19 cellular contexts compared by ENCODE assay signal in the genomic region with DNA sequence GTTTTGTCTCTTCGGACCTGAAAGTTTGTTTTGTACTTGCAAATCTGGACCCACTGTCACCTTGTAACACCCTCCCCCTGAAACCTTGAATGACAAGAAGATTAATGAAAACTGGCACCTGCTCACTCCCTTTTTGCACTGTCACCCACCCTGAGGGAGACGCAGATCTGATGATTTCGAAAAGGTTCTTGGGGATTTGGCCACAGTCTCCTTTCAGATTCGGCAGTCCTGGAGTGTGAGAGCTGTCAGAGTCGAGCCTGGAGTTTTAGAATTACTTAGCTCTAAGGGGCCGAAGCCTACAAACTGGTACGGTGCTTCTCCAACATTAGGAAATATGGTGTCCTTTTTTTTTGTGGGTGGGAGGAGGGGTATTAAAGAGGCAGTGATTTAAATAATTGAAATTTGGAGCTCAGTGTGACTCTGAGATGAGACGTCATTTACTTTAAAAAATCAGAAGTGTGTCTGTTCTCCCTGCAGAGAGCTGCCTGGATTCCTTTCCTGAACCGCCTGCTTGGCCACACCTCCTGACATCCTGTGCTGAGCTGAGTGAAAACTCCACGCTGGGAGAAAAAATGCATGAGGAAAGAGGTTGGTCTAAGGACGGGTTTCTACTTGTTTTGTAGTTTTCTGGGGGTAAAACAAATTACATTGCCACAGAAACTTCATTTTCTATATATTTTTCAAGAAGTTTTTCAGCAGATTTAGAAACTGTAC.
A peak's percentile ranks its signal among the peaks of the same experiment; 100 is the strongest.
DNase-seq lines count a peak whose midpoint lies in the region; ATAC-seq and TF ChIP-seq lines count a peak whose summit lies in the region.
"Had no signal": no experiment of that assay in that cellular context is flagged by ENCODE, and none has a peak within 500 bp of the region (broad histone marks: within the 10 kb centered on the region; RNA-seq: fewer than 3 reads in every experiment).

No MANE protein-coding gene starts in this region.

- H3K9me3 Mint-ChIP-seq in nephron = peaks cover 8% of the 10 kb centered on the region
- peaks cover 0 to 3% of the 10 kb centered on the region in 2 donors for H3K9me3 Mint-ChIP-seq in activated T-cell treated with anti-CD3 and anti-CD28 coated beads, Interleukin-2, amount 50 U/mL, for 72 hours

- H3K27ac Mint-ChIP-seq in nephron = peak overlapping the region in 1 of 3 experiments; percentile 57
- no peak overlapping the region for H3K27ac Mint-ChIP-seq in activated T-cell treated with anti-CD3 and anti-CD28 coated beads, Interleukin-2, amount 50 U/mL, for 72 hours
- H3K27ac Mint-ChIP-seq: activated naive CD4-positive, alpha-beta T cell treated with anti-CD3 and anti-CD28 coated beads for 36 hours had no signal

- H3K4me3 ChIP-seq in BLaER1 = no peak overlapping the region
- H3K4me3 ChIP-seq in HUES48 (ENCODE audit: low read depth, low read length) = no peak overlapping the region
- peak overlapping the region; percentile 5 to 30 (median 22) for H3K4me3 ChIP-seq in esophagus muscularis mucosa

- no peak overlapping the region for H3K27ac ChIP-seq in BLaER1
- H3K27ac ChIP-seq in HUES48 (ENCODE audit: low read depth, low read length) = peak overlapping the region; percentile 14
- peak overlapping the region; percentile 27 to 63 (median 45) for H3K27ac ChIP-seq in esophagus muscularis mucosa (replicated peaks in 1 of 4)

- peaks cover 10% of the 10 kb centered on the region for H3K4me1 Mint-ChIP-seq in nephron
- H3K4me1 Mint-ChIP-seq in activated T-cell treated with anti-CD3 and anti-CD28 coated beads, Interleukin-2, amount 50 U/mL, for 72 hours (ENCODE audit: low read depth) = no peaks in the 10 kb centered on the region

- H3K9ac ChIP-seq in BLaER1 (no peak overlapping the region), HUES48 (ENCODE audit: low read depth, low read length) (no peak overlapping the region)

- peaks cover 19% of the 10 kb centered on the region for H3K9me3 ChIP-seq in BLaER1
- H3K9me3 ChIP-seq in HUES48 (ENCODE audit: control insufficient read depth, insufficient read depth, low read length) = peaks cover 11% of the 10 kb centered on the region
- H3K9me3 ChIP-seq in esophagus muscularis mucosa = peaks cover 0 to 3% (median 0%) of the 10 kb centered on the region in 4 donors

- DNase-seq in esophagus muscularis mucosa (ENCODE audit: extremely low spot score) (no peak), GM10266 (ENCODE audit: extremely low spot score) (no peak)
- DNase-seq in activated CD4-positive, alpha-beta T cell treated with anti-CD3 and anti-CD28 coated beads, Interleukin-2, amount 50 U/mL, for 48 hours = no peak
- DNase-seq in activated T-cell treated with anti-CD3 and anti-CD28 coated beads, Interleukin-2, amount 50 U/mL, for 72 hours = no peak
- DNase-seq in activated effector memory CD4-positive, alpha-beta T cell treated with anti-CD3 and anti-CD28 coated beads, Interleukin-2, amount 50 U/mL, for 16 hours = no peak
- DNase-seq: activated CD4-positive, alpha-beta T cell treated with anti-CD3 and anti-CD28 coated beads, Interleukin-2, amount 50 U/mL, for 1 hour; activated naive CD4-positive, alpha-beta T cell treated with anti-CD3 and anti-CD28 coated beads for 36 hours; aorta; effector memory CD4-positive, alpha-beta T cell; Kasumi-1; midbrain; NCI-H1105 treated with DMSO at 0.1 percent for 48 hours; NCI-H2107; NCI-H526; SHP77; T-helper 1 cell had no signal

- no peaks in the 10 kb centered on the region for H3K36me3 Mint-ChIP-seq in nephron (ENCODE audit: low read depth)
- H3K36me3 Mint-ChIP-seq in activated T-cell treated with anti-CD3 and anti-CD28 coated beads, Interleukin-2, amount 50 U/mL, for 72 hours (ENCODE audit: insufficient read depth in 2 of 2) = no peaks in the 10 kb centered on the region

- peaks cover 6% of the 10 kb centered on the region for H3K27me3 Mint-ChIP-seq in nephron (ENCODE audit: low read depth)
- no peaks in the 10 kb centered on the region for H3K27me3 Mint-ChIP-seq in activated T-cell treated with anti-CD3 and anti-CD28 coated beads, Interleukin-2, amount 50 U/mL, for 72 hours (ENCODE audit: low read depth)

- 12% methylated on average over 11 of the region's 11 CpGs for WGBS in esophagus muscularis mucosa

- no peaks in the 10 kb centered on the region for H4K20me1 ChIP-seq in BLaER1

- intact Hi-C loops in esophagus muscularis mucosa (cut with DNase I) = no loop called here

- TF ChIP-seq CTCF in esophagus muscularis mucosa (IDR thresholded peaks at IDR 0.05) = no peak
- no peak for TF ChIP-seq CTCF in nephron (IDR thresholded peaks at IDR 0.05; ENCODE audit: unreplicated experiment in 3 of 3)
- TF ChIP-seq CTCF in GM10266 (IDR thresholded peaks at IDR 0.05; ENCODE audit: control insufficient read depth, insufficient read depth, low read depth, missing control alignments) = no peak

- no peak for ATAC-seq in activated T-cell treated with anti-CD3 and anti-CD28 coated beads, Interleukin-2, amount 50 U/mL, for 72 hours (replicated peaks in 1 of 2)

- H3K4me1 ChIP-seq in BLaER1 (peaks cover 38% of the 10 kb centered on the region), HUES48 (ENCODE audit: control insufficient read depth, insufficient read depth, low read length) (peaks cover 19% of the 10 kb centered on the region), esophagus muscularis mucosa (peaks cover 0 to 35% (median 20%) of the 10 kb centered on the region in 4 donors)

- H3K36me3 ChIP-seq in BLaER1 = no peaks in the 10 kb centered on the region
- H3K36me3 ChIP-seq in HUES48 (ENCODE audit: control insufficient read depth, insufficient read depth, low read length) = no peaks in the 10 kb centered on the region
- H3K36me3 ChIP-seq in esophagus muscularis mucosa = no peaks in the 10 kb centered on the region

- peak overlapping the region; percentile 17; the same call in 1 of the 2 replicates for H3K4me2 ChIP-seq in BLaER1

- no peaks in the 10 kb centered on the region for H3K27me3 ChIP-seq in BLaER1
- H3K27me3 ChIP-seq in HUES48 (ENCODE audit: control insufficient read depth, insufficient read depth, low read length) = no peaks in the 10 kb centered on the region
- no peaks in the 10 kb centered on the region for H3K27me3 ChIP-seq in esophagus muscularis mucosa

- peak overlapping the region in 2 of 3 experiments; percentile 22 to 34 for H3K4me3 Mint-ChIP-seq in nephron
- no peak overlapping the region for H3K4me3 Mint-ChIP-seq in activated T-cell treated with anti-CD3 and anti-CD28 coated beads, Interleukin-2, amount 50 U/mL, for 72 hours
- H3K4me3 Mint-ChIP-seq: activated naive CD4-positive, alpha-beta T cell treated with anti-CD3 and anti-CD28 coated beads for 36 hours had no signal

- TF ChIP-seq EP300 in esophagus muscularis mucosa (IDR thresholded peaks at IDR 0.05) = no peak

- no peak for TF ChIP-seq POLR2A in esophagus muscularis mucosa (IDR thresholded peaks at IDR 0.05; ENCODE audit: low read depth)

Comparison
In these comparisons a context has a peak if more than half of its experiments do, and no peak if none do; other contexts are left out.
1. H3K4me3 ChIP-seq: peak in esophagus muscularis mucosa (4 of 4); none in BLaER1 (single experiment) and HUES48 (single experiment).
2. H3K4me3 Mint-ChIP-seq: peak in nephron (2 of 3); none in activated T-cell treated with anti-CD3 and anti-CD28 coated beads, Interleukin-2, amount 50 U/mL, for 72 hours (0 of 2).